13 cellular contexts compared by ENCODE assay signal in the genomic region with DNA sequence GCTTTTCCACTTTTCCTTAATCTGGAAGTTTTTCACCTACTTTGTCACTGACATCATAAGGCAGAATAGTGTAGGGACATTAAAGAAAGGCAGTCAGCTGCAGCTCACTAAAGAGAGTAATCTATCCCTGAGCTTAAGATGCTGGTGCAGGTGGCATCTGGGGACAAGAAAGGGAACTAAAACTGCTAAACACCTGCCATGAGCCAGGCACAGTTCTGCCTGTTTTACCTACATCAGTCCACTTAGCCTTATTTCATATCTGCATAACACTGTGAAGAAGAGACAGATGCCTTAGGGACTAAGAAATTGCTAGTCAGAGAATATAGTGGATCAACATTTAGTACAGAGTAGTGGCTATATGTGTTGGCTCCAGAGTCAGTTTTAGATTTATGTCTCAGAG.
A peak's percentile ranks its signal among the peaks of the same experiment; 100 is the strongest.
DNase-seq lines count a peak whose midpoint lies in the region; ATAC-seq and TF ChIP-seq lines count a peak whose summit lies in the region.
"Had no signal": no experiment of that assay in that cellular context is flagged by ENCODE, and none has a peak within 500 bp of the region (broad histone marks: within the 10 kb centered on the region; RNA-seq: fewer than 3 reads in every experiment).

No MANE protein-coding gene starts in this region.

- H3K27ac ChIP-seq in GM23248 = no peak overlapping the region
- H3K27ac ChIP-seq: dorsolateral prefrontal cortex had no signal

- in situ Hi-C loops in GM23248 (cut with MboI) = no loop called here

- H3K4me2 ChIP-seq in GM23248 (ENCODE audit: unreplicated experiment) = no peak overlapping the region
- H3K4me2 ChIP-seq: smooth muscle cell had no signal

- no peaks in the 10 kb centered on the region for H3K27me3 Mint-ChIP-seq in naive B cell
- H3K27me3 Mint-ChIP-seq in activated CD8-positive, alpha-beta T cell treated with anti-CD3 and anti-CD28 coated beads for 36 hours = no peaks in the 10 kb centered on the region

- H3K4me3 ChIP-seq in GM23248 = no peak overlapping the region
- H3K4me3 ChIP-seq: dorsolateral prefrontal cortex, smooth muscle cell had no signal

- peaks cover 11 to 24% of the 10 kb centered on the region in 2 donors for H3K36me3 Mint-ChIP-seq in naive B cell
- H3K36me3 Mint-ChIP-seq in activated CD8-positive, alpha-beta T cell treated with anti-CD3 and anti-CD28 coated beads for 36 hours (ENCODE audit: low read depth) = peaks cover 18% of the 10 kb centered on the region

- no peaks in the 10 kb centered on the region for H3K27me3 ChIP-seq in GM23248 (replicated peaks; ENCODE audit: insufficient read depth)
- H3K27me3 ChIP-seq: dorsolateral prefrontal cortex had no signal

- no peak for TF ChIP-seq CTCF in activated CD8-positive, alpha-beta T cell treated with anti-CD3 and anti-CD28 coated beads for 36 hours (IDR thresholded peaks at IDR 0.05)

- H3K4me3 Mint-ChIP-seq in naive B cell = no peak overlapping the region
- H3K4me3 Mint-ChIP-seq in activated CD8-positive, alpha-beta T cell treated with anti-CD3 and anti-CD28 coated beads for 36 hours = no peak overlapping the region

- H3K9me3 ChIP-seq in GM23248 (ENCODE audit: low read depth) = no peaks in the 10 kb centered on the region

- H4K20me1 ChIP-seq in GM23248 (ENCODE audit: insufficient read depth) = 0 out of 2 replicates have a peak, but pooled peaks cover 3% of the 10 kb centered on the region

- POLR2A ChIA-PET in activated CD8-positive, alpha-beta T cell treated with anti-CD3 and anti-CD28 coated beads for 36 hours (lab: Charles Lee) = no interaction called here

- peaks cover 3% of the 10 kb centered on the region; the same call in 1 of the 2 replicates for H3K36me3 ChIP-seq in GM23248 (ENCODE audit: low read depth)

- H3K27ac Mint-ChIP-seq in naive B cell = no peak overlapping the region
- H3K27ac Mint-ChIP-seq in activated CD8-positive, alpha-beta T cell treated with anti-CD3 and anti-CD28 coated beads for 36 hours = no peak overlapping the region

- H3F3A ChIP-seq in GM23248 (ENCODE audit: insufficient read depth) = no peaks in the 10 kb centered on the region

- DNase-seq in naive B cell (no peak), cerebellar cortex (ENCODE audit: low spot score) (no peak), GM23248 (no peak)
- no peak for DNase-seq in activated CD8-positive, alpha-beta T cell treated with anti-CD3 and anti-CD28 coated beads for 36 hours
- DNase-seq: dorsolateral prefrontal cortex, foreskin melanocyte, kidney glomerular epithelial cell, NCI-H1105 treated with DMSO at 0.1 percent for 48 hours, T-helper 2 cell had no signal

- peaks cover 6% of the 10 kb centered on the region for H3K79me2 ChIP-seq in GM23248 (ENCODE audit: insufficient read depth)

- intact Hi-C loops in activated CD8-positive, alpha-beta T cell treated with anti-CD3 and anti-CD28 coated beads for 36 hours (cut with micrococcal nuclease) = no loop called here

- CTCF ChIA-PET in activated CD8-positive, alpha-beta T cell treated with anti-CD3 and anti-CD28 coated beads for 36 hours (lab: Charles Lee) = no interaction called here

- H3K9ac ChIP-seq in GM23248 = no peak overlapping the region

- H3K9me3 Mint-ChIP-seq in naive B cell = peaks cover 0 to 15% (median 11%) of the 10 kb centered on the region in 7 donors
- peaks cover 13% of the 10 kb centered on the region for H3K9me3 Mint-ChIP-seq in activated CD8-positive, alpha-beta T cell treated with anti-CD3 and anti-CD28 coated beads for 36 hours

- peak; percentile 91 for ATAC-seq in GM19025 (IDR thresholded peaks at IDR 0.05; ENCODE audit: low read depth, unreplicated experiment)
- peak; percentile 91 for ATAC-seq in GM21723 (IDR thresholded peaks at IDR 0.05; ENCODE audit: unreplicated experiment)
- peak; percentile 84 for ATAC-seq in HG03139 (IDR thresholded peaks at IDR 0.05; ENCODE audit: unreplicated experiment)
- ATAC-seq in naive B cell (ENCODE audit: low read depth in 2 of 2) = peak; percentile 56 to 60
- ATAC-seq in activated CD8-positive, alpha-beta T cell treated with anti-CD3 and anti-CD28 coated beads for 36 hours = no peak

- no peaks in the 10 kb centered on the region for H3K9me2 ChIP-seq in GM23248 (ENCODE audit: insufficient read depth)

- H2AFZ ChIP-seq in GM23248 = no peak overlapping the region

- peaks cover 0 to 4% (median 3%) of the 10 kb centered on the region in 3 donors for H3K4me1 Mint-ChIP-seq in naive B cell
- H3K4me1 Mint-ChIP-seq in activated CD8-positive, alpha-beta T cell treated with anti-CD3 and anti-CD28 coated beads for 36 hours (ENCODE audit: low read depth) = no peaks in the 10 kb centered on the region

- H3K4me1 ChIP-seq in GM23248 (ENCODE audit: insufficient read depth) = no peaks in the 10 kb centered on the region
